8 cellular contexts compared by ENCODE assay signal in genomic region chr20:40160151-40160550, GRCh38.
DNase-seq lines count a peak whose midpoint lies in the region; ATAC-seq, FAIRE-seq and TF ChIP-seq lines count a peak whose summit lies in the region.

No MANE protein-coding gene starts in this region.

- H4K20me1 ChIP-seq in HCT116 (ENCODE audit: insufficient read depth) (no peaks in the 10 kb centered on the region), GM12878 (ENCODE audit: control insufficient read depth, insufficient read depth) (no peaks in the 10 kb centered on the region)

- FAIRE-seq in GM12878 (lab: Jason Lieb, UNC) = no peak
- peak; percentile 95 for FAIRE-seq in islet of Langerhans (lab: Jason Lieb, UNC)

- H2AFZ ChIP-seq in HCT116 (ENCODE audit: low read depth, low read length, poor library complexity, severe bottlenecking) (no peak overlapping the region), GM12878 (ENCODE audit: control insufficient read depth, low read depth, low read length) (no peak overlapping the region)

- peak; percentile 37 for TF ChIP-seq RAD21 in HCT116 (IDR thresholded peaks at IDR 0.05; ENCODE audit: low read depth)
- TF ChIP-seq RAD21 in GM12878 (IDR thresholded peaks at IDR 0.05; ENCODE audit: insufficient read depth, low read depth, low read length) = peak; percentile 71

- intact Hi-C loops in HCT116 (cut with micrococcal nuclease) = loop anchor here (10.0 kb wide), 1 partner anchor 535 kb away; no protein-coding TSS in a partner anchor
- intact Hi-C loops in GM12878 (cut with micrococcal nuclease; ENCODE audit: unreplicated experiment) = no loop called here

- no peak for TF ChIP-seq EP300 in GM12878 (IDR thresholded peaks at IDR 0.05; ENCODE audit: borderline replicate concordance in 1 of 2, control insufficient read depth in 1 of 2, low read depth in 2 of 2, low read length in 2 of 2)
- TF ChIP-seq EP300 in suprapubic skin (IDR thresholded peaks at IDR 0.05) = no peak

- no peaks in the 10 kb centered on the region for H3K79me2 ChIP-seq in HCT116 (ENCODE audit: insufficient read depth, low read length)
- no peaks in the 10 kb centered on the region for H3K79me2 ChIP-seq in GM12878 (ENCODE audit: control insufficient read depth, insufficient read depth, low read length)

- SMC1A ChIA-PET in GM12878 (lab: Charles Lee; ENCODE audit: uncharacterized antibody, unreplicated experiment) = interaction anchor here (0.9 to 1.5 kb wide), 7 partner anchors 9 to 803 kb away, joined by 3 to 6 read pairs (median 3); no protein-coding TSS in a partner anchor

- TF ChIP-seq POLR2A in HCT116 (IDR thresholded peaks at IDR 0.05; ENCODE audit: borderline replicate concordance, extremely low read depth, insufficient read depth, insufficient read length) = no peak
- no peak for TF ChIP-seq POLR2A in GM12878 (IDR thresholded peaks at IDR 0.05; ENCODE audit: low read depth, low read length)
- no peak for TF ChIP-seq POLR2A in suprapubic skin (IDR thresholded peaks at IDR 0.05)

- in situ Hi-C loops in GM12878 (cut with MboI) = no loop called here

- ATAC-seq in HCT116 (peak; percentile 85), GM12878 (peak; percentile 81), HG03095 (IDR thresholded peaks at IDR 0.05; ENCODE audit: unreplicated experiment) (no peak)

- no peaks in the 10 kb centered on the region for H3K27me3 ChIP-seq in HCT116 (ENCODE audit: insufficient read depth, low read length)
- no peaks in the 10 kb centered on the region for H3K27me3 ChIP-seq in GM12878 (replicated peaks in 1 of 2; ENCODE audit: control insufficient read depth in 2 of 2, insufficient read depth in 2 of 2, low read length in 1 of 2)
- no peaks in the 10 kb centered on the region for H3K27me3 ChIP-seq in suprapubic skin

- BruUV-seq in HCT116 (replicated peaks; lab: Mats Ljungman, UMichigan) = no TSS peak
- BruUV-seq in GM12878 (replicated peaks; lab: Mats Ljungman, UMichigan) = no TSS peak

- 19% methylated on average over 7 of the region's 7 CpGs for WGBS in GM12878 (ENCODE audit: insufficient coverage, insufficient replicate concordance, low lambda C conversion rate, missing lambda C conversion rate)
- WGBS in suprapubic skin = 59% methylated on average over 7 of the region's 7 CpGs

- POLR2A ChIA-PET in HCT116 (lab: Charles Lee) = no interaction called here
- POLR2A ChIA-PET in GM12878 (lab: Charles Lee) = no interaction called here

- CTCF ChIA-PET in HCT116 (lab: Charles Lee) (interaction anchor here (1.0 to 1.4 kb wide), 6 partner anchors 8 to 529 kb away, joined by 3 read pairs; partner anchors contain the start of gene MAFB), GM12878 (lab: Yijun Ruan, JAX) (interaction anchor here (0.6 to 3.2 kb wide), 21 partner anchors 8 to 803 kb away, joined by 3 to 12 read pairs (median 3); partner anchors contain the start of gene MAFB)

- RAD21 ChIA-PET in HCT116 (lab: Charles Lee; ENCODE audit: low non-redundant PET in 1 of 2, low total read pairs in 2 of 2, uncharacterized antibody in 2 of 2, unreplicated experiment in 2 of 2) = no interaction called here
- RAD21 ChIA-PET in GM12878 (lab: Charles Lee; ENCODE audit: unreplicated experiment) = interaction anchor here (0.9 to 1.1 kb wide), 2 partner anchors 19 to 803 kb away, joined by 3 read pairs; no protein-coding TSS in a partner anchor

- no peak overlapping the region for H3K9ac ChIP-seq in HCT116 (ENCODE audit: low read length)
- no peak overlapping the region for H3K9ac ChIP-seq in GM12878 (ENCODE audit: control insufficient read depth, insufficient read depth, low read length)

- TF ChIP-seq CTCF in HCT116 (IDR thresholded peaks at IDR 0.05 in 2 of 3, conservative IDR thresholded peaks at IDR 0.05 in 1 of 3; ENCODE audit: borderline replicate concordance in 1 of 3, insufficient read depth in 1 of 3, low read depth in 2 of 3, low read length in 2 of 3) = peak; percentile 11 to 74 (median 71); a peak in 5 of 6 replicates
- TF ChIP-seq CTCF in GM12878 (IDR thresholded peaks at IDR 0.05 in 2 of 3, conservative IDR thresholded peaks at IDR 0.05 in 1 of 3; ENCODE audit: control insufficient read depth in 2 of 3, extremely low read depth in 1 of 3, insufficient read depth in 1 of 3, low read depth in 3 of 3, low read length in 3 of 3) = peak; percentile 61 to 76 (median 73)
- peak; percentile 48 to 73 for TF ChIP-seq CTCF in suprapubic skin (IDR thresholded peaks at IDR 0.05)

- H3K4me3 ChIP-seq in HCT116 (replicated peaks in 1 of 2; ENCODE audit: low read depth in 1 of 2, low read length in 2 of 2) (no peak overlapping the region), GM12878 (no peak overlapping the region), suprapubic skin (no peak overlapping the region)

- H3K4me1 ChIP-seq in HCT116 (ENCODE audit: control insufficient read depth in 1 of 2, insufficient read depth in 2 of 2, low read length in 2 of 2) (no peaks in the 10 kb centered on the region), GM12878 (ENCODE audit: control insufficient read depth, insufficient read depth, low read length) (peaks cover 13% of the 10 kb centered on the region), suprapubic skin (peaks cover 8% of the 10 kb centered on the region)

- peak; percentile 43 for DNase-seq in EL
- peak; percentile 1 for DNase-seq in HCT116 (ENCODE audit: low read depth, low spot score)
- peak; percentile 59 for DNase-seq in NCI-H748 treated with DMSO at 0.1 percent for 48 hours (lab: John Stamatoyannopoulos, UW)
- peak; percentile 7 for DNase-seq in GM12878 (ENCODE audit: low read depth, low spot score)
- DNase-seq in suprapubic skin (ENCODE audit: low spot score in 2 of 2) = peak in 1 of 2 donors; percentile 77
- DNase-seq in NCI-H187 treated with DMSO at 0.1 percent for 48 hours (lab: John Stamatoyannopoulos, UW) = no peak

- H3K9me3 ChIP-seq in HCT116 (ENCODE audit: control insufficient read depth in 1 of 2, insufficient read depth in 1 of 2, low read depth in 1 of 2, low read length in 2 of 2) (no peaks in the 10 kb centered on the region), GM12878 (replicated peaks; ENCODE audit: control insufficient read depth, insufficient read depth, low read length) (no peaks in the 10 kb centered on the region; the same call in 2 of the 3 replicates), suprapubic skin (no peaks in the 10 kb centered on the region)

- no peaks in the 10 kb centered on the region for H3K36me3 ChIP-seq in HCT116 (ENCODE audit: control insufficient read depth in 1 of 2, insufficient read depth in 2 of 2, low read length in 2 of 2)
- no peaks in the 10 kb centered on the region for H3K36me3 ChIP-seq in GM12878 (ENCODE audit: control insufficient read depth in 2 of 2, insufficient read depth in 2 of 2, low read length in 1 of 2)
- H3K36me3 ChIP-seq in suprapubic skin = no peaks in the 10 kb centered on the region

- no peaks in the 10 kb centered on the region for H3K9me2 ChIP-seq in HCT116 (ENCODE audit: insufficient read depth)

- H3K27ac ChIP-seq in HCT116 (ENCODE audit: low read depth, low read length) = no peak overlapping the region
- H3K27ac ChIP-seq in GM12878 (ENCODE audit: control insufficient read depth, insufficient read depth) = no peak overlapping the region
- H3K27ac ChIP-seq in suprapubic skin = no peak overlapping the region

- H3K4me2 ChIP-seq in HCT116 (ENCODE audit: low read length) (no peak overlapping the region), GM12878 (ENCODE audit: control insufficient read depth, insufficient read depth) (no peak overlapping the region)

TF ChIP-seq in HCT116, 20 proteins besides CTCF, POLR2A, EP300 and RAD21:
- TF ChIP-seq EZH2phosphoT487 (IDR thresholded peaks at IDR 0.05; ENCODE audit: borderline replicate concordance) = no peak
- no peak for TF ChIP-seq TCF7L2 (IDR thresholded peaks at IDR 0.05; ENCODE audit: borderline replicate concordance, extremely low read depth, insufficient read depth, insufficient read length)
- no peak for TF ChIP-seq YY1 (IDR thresholded peaks at IDR 0.05; ENCODE audit: extremely low read depth, insufficient replicate concordance, low read depth, low read length)

TF ChIP-seq in GM12878, 131 proteins besides CTCF, POLR2A, EP300 and RAD21:
- no peak for TF ChIP-seq ZNF384 (IDR thresholded peaks at IDR 0.05; ENCODE audit: borderline replicate concordance, low read depth, low read length)
- TF ChIP-seq SMC3 (IDR thresholded peaks at IDR 0.05; ENCODE audit: borderline replicate concordance, low read length) = peak; percentile 42; the same call in 1 of the 2 replicates
